ENCODE assay signal across 8 cellular contexts in the genomic region with DNA sequence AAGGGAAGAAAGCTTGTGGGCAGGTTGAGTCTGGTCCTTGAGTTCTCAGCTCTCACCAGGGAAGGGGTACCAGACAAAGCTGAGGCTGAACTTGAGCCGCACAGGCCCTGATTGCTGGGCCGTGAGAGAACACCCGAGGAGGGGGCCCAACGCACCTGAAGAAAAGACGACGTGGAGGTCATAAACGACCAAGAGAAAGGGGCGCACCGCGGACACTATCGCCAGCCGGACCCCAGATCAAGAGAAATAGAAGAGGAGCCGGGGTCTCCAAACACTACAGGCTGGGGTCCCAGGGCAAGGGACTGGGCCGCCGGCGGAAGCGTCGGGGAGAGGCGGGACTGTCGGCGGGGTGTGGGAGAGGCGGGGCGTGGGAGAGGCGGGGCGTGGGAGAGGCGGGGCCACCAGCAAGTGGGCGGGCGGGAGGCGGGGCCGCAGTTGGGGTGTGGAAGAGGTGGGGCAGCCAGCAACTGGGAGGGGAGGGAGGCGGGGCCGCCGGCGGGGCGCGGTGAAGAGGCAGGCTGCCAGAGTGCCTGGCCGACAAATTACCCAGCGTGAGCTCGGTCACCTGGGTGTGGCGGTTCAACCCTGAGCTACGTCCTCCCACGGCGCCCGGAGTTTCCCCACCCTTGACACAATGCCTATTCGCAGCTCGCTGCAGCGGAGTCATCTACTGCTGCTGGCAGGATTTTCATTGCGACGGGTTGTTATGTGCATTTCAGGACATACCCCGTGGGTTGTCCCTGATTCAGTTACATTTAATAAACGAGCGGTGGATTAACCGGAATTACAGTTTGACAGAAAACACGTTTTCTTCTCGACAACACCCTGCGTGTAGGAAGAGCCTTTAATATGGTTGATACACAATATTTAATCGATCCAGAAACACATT. TPM values are rescaled to one million over a fixed set of nuclear protein-coding genes. Genes with fewer than 3 reads are reported as not detected.
DNase-seq lines count a peak whose midpoint lies in the region; ATAC-seq and TF ChIP-seq lines count a peak whose summit lies in the region.

No MANE protein-coding gene starts in this region.

- H3K27ac Mint-ChIP-seq in CD4-positive, CD25-positive, alpha-beta regulatory T cell: peak overlapping the region; percentile 96 to 99 (median 98)

- H3K4me3 Mint-ChIP-seq in CD4-positive, CD25-positive, alpha-beta regulatory T cell: peak overlapping the region; percentile 79 to 96 (median 90)

- peaks cover 7 to 22% (median 10%) of the 10 kb centered on the region in 4 donors for H3K4me1 Mint-ChIP-seq in CD4-positive, CD25-positive, alpha-beta regulatory T cell

- H3K9me3 ChIP-seq in CD4-positive, CD25-positive, alpha-beta regulatory T cell (ENCODE audit: control insufficient read depth in 2 of 2, low read length in 2 of 2): no peaks in the 10 kb centered on the region
- no peaks in the 10 kb centered on the region for H3K9me3 ChIP-seq in right lobe of liver

- intact Hi-C loops in right lobe of liver (cut with DNase I): loop anchor here (5.0 to 10.0 kb wide), 2 partner anchors 237 to 239 kb away; no protein-coding TSS in a partner anchor

- peak; percentile 93 for TF ChIP-seq POLR2A in right lobe of liver (IDR thresholded peaks at IDR 0.05)

- peak; percentile 93 to 94 for ATAC-seq in CD4-positive, CD25-positive, alpha-beta regulatory T cell (ENCODE audit: low read depth in 2 of 2)
- ATAC-seq in GM19438 (IDR thresholded peaks at IDR 0.05; ENCODE audit: low read depth, unreplicated experiment): peak; percentile 87
- ATAC-seq in HG03565 (IDR thresholded peaks at IDR 0.05; ENCODE audit: unreplicated experiment): peak; percentile 77
- ATAC-seq in right lobe of liver: peak; percentile 93 to 99 (median 96)

- H3K27ac ChIP-seq in CD4-positive, CD25-positive, alpha-beta regulatory T cell (ENCODE audit: insufficient read depth, low read length, poor library complexity, severe bottlenecking): peak overlapping the region; percentile 94
- peak overlapping the region; percentile 87 to 92 (median 89) for H3K27ac ChIP-seq in right lobe of liver

- WGBS in right lobe of liver (ENCODE audit: insufficient coverage, low coverage, low lambda C conversion rate, missing lambda C conversion rate): 1% methylated on average over 41 of the region's 57 CpGs

- DNase-seq in CD4-positive, CD25-positive, alpha-beta regulatory T cell: peak; percentile 95 to 99 (median 97)
- DNase-seq in NCI-H748 (lab: John Stamatoyannopoulos, UW; ENCODE audit: unreplicated experiment) (peak; percentile 98), dermis blood vessel endothelial cell (peak; percentile 95), right lobe of liver (peak; percentile 99)
- peak; percentile 94 to 96 for DNase-seq in activated CD4-positive, alpha-beta T cell treated with anti-CD3 and anti-CD28 coated beads, Interleukin-2, amount 50 U/mL, for 24 hours (ENCODE audit: low read depth in 1 of 2, low spot score in 1 of 2)
- DNase-seq in stimulated activated CD4-positive, alpha-beta T cell treated with anti-CD3 and anti-CD28 coated beads, Interleukin-4, amount 100 ng/mL, for 1 hour: peak; percentile 98

- H3K4me3 ChIP-seq in CD4-positive, CD25-positive, alpha-beta regulatory T cell (ENCODE audit: low read depth, low read length): peak overlapping the region; percentile 91
- peak overlapping the region; percentile 45 to 65 (median 60) for H3K4me3 ChIP-seq in right lobe of liver

- H3K27me3 Mint-ChIP-seq in CD4-positive, CD25-positive, alpha-beta regulatory T cell: peaks cover 4% of the 10 kb centered on the region

- peaks cover 40% of the 10 kb centered on the region for H3K4me1 ChIP-seq in CD4-positive, CD25-positive, alpha-beta regulatory T cell (ENCODE audit: control insufficient read depth, insufficient read depth, low read length, poor library complexity, severe bottlenecking)
- peaks cover 0 to 4% (median 0%) of the 10 kb centered on the region in 4 donors for H3K4me1 ChIP-seq in right lobe of liver

- no peaks in the 10 kb centered on the region for H3K27me3 ChIP-seq in CD4-positive, CD25-positive, alpha-beta regulatory T cell (ENCODE audit: control insufficient read depth, insufficient read depth, low read length)
- no peaks in the 10 kb centered on the region for H3K27me3 ChIP-seq in right lobe of liver

- H3K36me3 Mint-ChIP-seq in CD4-positive, CD25-positive, alpha-beta regulatory T cell: no peaks in the 10 kb centered on the region

- peaks cover 0 to 1% (median 0%) of the 10 kb centered on the region in 7 donors for H3K9me3 Mint-ChIP-seq in CD4-positive, CD25-positive, alpha-beta regulatory T cell

- TF ChIP-seq CTCF in right lobe of liver (IDR thresholded peaks at IDR 0.05): no peak

- H3K36me3 ChIP-seq in CD4-positive, CD25-positive, alpha-beta regulatory T cell (ENCODE audit: control insufficient read depth, insufficient read depth, low read length): no peaks in the 10 kb centered on the region
- H3K36me3 ChIP-seq in right lobe of liver: no peaks in the 10 kb centered on the region

RNA-seq across cellular contexts. Expression of a gene that starts 15.5 kb away (rescaled TPM):
- 79.6 TPM for total RNA-seq in CD4-positive, CD25-positive, alpha-beta regulatory T cell
- polyA plus RNA-seq in CD4-positive, CD25-positive, alpha-beta regulatory T cell: 10 to 100 TPM; 32.6 to 40.5 (median 36.1) TPM
- total RNA-seq in dermis blood vessel endothelial cell: 72.0 and 74.0 TPM in 2 replicates
- 10 to 100 TPM; 15.3 to 29.9 (median 23.4) TPM for total RNA-seq in right lobe of liver

RNA-seq across cellular contexts. Expression of a gene that starts 24.8 kb away (rescaled TPM):
- 94.6 TPM for total RNA-seq in CD4-positive, CD25-positive, alpha-beta regulatory T cell
- polyA plus RNA-seq in CD4-positive, CD25-positive, alpha-beta regulatory T cell: 100 to 1,000 TPM; 148 to 171 (median 153) TPM
- total RNA-seq in dermis blood vessel endothelial cell (64.7 and 66.6 TPM in 2 replicates), right lobe of liver (10 to 100 TPM; 21.1 to 41.4 (median 32.4) TPM)

Comparison
In these comparisons a context has a peak if more than half of its experiments do, and no peak if none do; other contexts are left out.
1. Peak in every context shown above with its lines: DNase-seq, ATAC-seq, H3K4me3 ChIP-seq and H3K27ac ChIP-seq.